Comparison of ENCODE assay signal across 13 cellular contexts in the genomic region with DNA sequence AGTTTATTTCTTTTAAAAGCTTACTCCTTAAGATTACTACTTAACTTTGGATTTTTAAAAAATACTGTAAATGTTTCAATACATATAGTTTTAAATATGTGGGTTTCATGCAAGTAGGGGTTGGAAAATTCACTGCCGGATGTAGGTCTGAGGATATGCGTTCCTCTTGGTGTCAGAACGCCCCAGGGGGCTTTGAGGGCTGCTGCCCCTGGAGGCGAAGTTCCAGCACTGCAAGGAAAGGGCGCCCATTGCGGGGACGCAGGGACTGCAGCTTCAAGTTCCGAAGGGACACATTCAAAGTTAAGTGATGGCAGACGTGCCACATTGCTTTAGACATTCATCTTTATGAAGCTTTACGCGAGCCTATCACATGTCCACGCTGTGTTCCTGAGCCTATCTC.
DNase-seq lines count a peak whose midpoint lies in the region; ATAC-seq, FAIRE-seq and TF ChIP-seq lines count a peak whose summit lies in the region.
"Had no signal": no experiment of that assay in that cellular context is flagged by ENCODE, and none has a peak within 500 bp of the region (broad histone marks: within the 10 kb centered on the region; RNA-seq: fewer than 3 reads in every experiment).

No MANE protein-coding gene starts in this region.

- POLR2A ChIA-PET in HCT116 (lab: Charles Lee): no interaction called here

- H3K4me3 ChIP-seq in HCT116 (replicated peaks in 1 of 2; ENCODE audit: low read depth in 1 of 2, low read length in 2 of 2): no peak overlapping the region
- H3K4me3 ChIP-seq in esophagus squamous epithelium: no peak overlapping the region

- peak overlapping the region; percentile 3; the same call in 1 of the 2 replicates for H3K4me2 ChIP-seq in HCT116 (ENCODE audit: low read length)

- H3K36me3 ChIP-seq in HCT116 (ENCODE audit: control insufficient read depth in 1 of 2, insufficient read depth in 2 of 2, low read length in 2 of 2) (no peaks in the 10 kb centered on the region), esophagus squamous epithelium (no peaks in the 10 kb centered on the region)

- peak; percentile 95 for ATAC-seq in HCT116
- peak; percentile 73 for ATAC-seq in SK-N-SH treated with all-trans-retinoic acid at 6 μM for 48 hours
- no peak for ATAC-seq in HG03521 (IDR thresholded peaks at IDR 0.05; ENCODE audit: unreplicated experiment)
- ATAC-seq in GM21515 (IDR thresholded peaks at IDR 0.05; ENCODE audit: unreplicated experiment): no peak

- H3K27me3 ChIP-seq in HCT116 (ENCODE audit: insufficient read depth, low read length) (peaks cover 16% of the 10 kb centered on the region; the same call in 1 of the 2 replicates), esophagus squamous epithelium (peaks cover 0 to 6% (median 0%) of the 10 kb centered on the region in 4 donors)

- no peak overlapping the region for H3K27ac ChIP-seq in HCT116 (ENCODE audit: low read depth, low read length)
- no peak overlapping the region for H3K27ac ChIP-seq in esophagus squamous epithelium

- no TSS peak for BruUV-seq in HCT116 (replicated peaks; lab: Mats Ljungman, UMichigan)

- peak overlapping the region; percentile 51 for H2AFZ ChIP-seq in HCT116 (ENCODE audit: low read depth, low read length, poor library complexity, severe bottlenecking)

- DNase-seq in D721Med (ENCODE audit: insufficient read length, low spot score) (no peak), HCT116 (ENCODE audit: low read depth, low spot score) (peak; percentile 43), left kidney (ENCODE audit: low read depth, low spot score) (peak; percentile 23), esophagus squamous epithelium (lab: John Stamatoyannopoulos, UW) (no peak), NCI-H2196 (lab: John Stamatoyannopoulos, UW; ENCODE audit: unreplicated experiment) (no peak)
- DNase-seq: activated gamma-delta T cell treated with Interleukin-2 at 50 U/mL for 16 hours, foreskin melanocyte, GOT3, midbrain, NCI-H1417 treated with DMSO at 0.1 percent for 48 hours had no signal

- no peak for TF ChIP-seq POLR2A in HCT116 (IDR thresholded peaks at IDR 0.05; ENCODE audit: borderline replicate concordance, extremely low read depth, insufficient read depth, insufficient read length)
- no peak for TF ChIP-seq POLR2A in esophagus squamous epithelium (IDR thresholded peaks at IDR 0.05)

- no peak for FAIRE-seq in D721Med (lab: Jason Lieb, UNC)

- TF ChIP-seq CTCF in D721Med (IDR thresholded peaks at IDR 0.05; ENCODE audit: insufficient read depth, missing control alignments): peak; percentile 15
- TF ChIP-seq CTCF in HCT116 (IDR thresholded peaks at IDR 0.05 in 2 of 3, conservative IDR thresholded peaks at IDR 0.05 in 1 of 3; ENCODE audit: borderline replicate concordance in 1 of 3, insufficient read depth in 1 of 3, low read depth in 2 of 3, low read length in 2 of 3): peak; percentile 42 to 86 (median 77); a peak in 5 of 6 replicates
- TF ChIP-seq CTCF in esophagus squamous epithelium (IDR thresholded peaks at IDR 0.05): no peak

- H3K4me1 ChIP-seq in HCT116 (ENCODE audit: control insufficient read depth in 1 of 2, insufficient read depth in 2 of 2, low read length in 2 of 2) (no peaks in the 10 kb centered on the region), esophagus squamous epithelium (no peaks in the 10 kb centered on the region)

- CTCF ChIA-PET in HCT116 (lab: Charles Lee): interaction anchor here (1.0 to 1.6 kb wide), 7 partner anchors 13 to 115 kb away, joined by 3 to 5 read pairs (median 4); no protein-coding TSS in a partner anchor

- RAD21 ChIA-PET in HCT116 (lab: Charles Lee; ENCODE audit: low non-redundant PET in 1 of 2, low total read pairs in 2 of 2, uncharacterized antibody in 2 of 2, unreplicated experiment in 2 of 2): interaction anchor here in 1 of 2 experiments (0.6 kb wide), 1 partner anchor 12 kb away, joined by 4 read pairs; no protein-coding TSS in a partner anchor

- H3K9ac ChIP-seq in HCT116 (ENCODE audit: low read length): no peak overlapping the region

- intact Hi-C loops in HCT116 (cut with micrococcal nuclease) (no loop called here), esophagus squamous epithelium (cut with DNase I) (no loop called here)

- H3K9me3 ChIP-seq in HCT116 (ENCODE audit: control insufficient read depth in 1 of 2, insufficient read depth in 1 of 2, low read depth in 1 of 2, low read length in 2 of 2): no peaks in the 10 kb centered on the region
- no peaks in the 10 kb centered on the region for H3K9me3 ChIP-seq in esophagus squamous epithelium

- TF ChIP-seq RAD21 in HCT116 (IDR thresholded peaks at IDR 0.05; ENCODE audit: low read depth): no peak

- no peaks in the 10 kb centered on the region for H3K79me2 ChIP-seq in HCT116 (ENCODE audit: insufficient read depth, low read length)

- WGBS in esophagus squamous epithelium, 2 donors: 43 to 48% methylated on average over 12 of the region's 12 CpGs

- H4K20me1 ChIP-seq in HCT116 (ENCODE audit: insufficient read depth): no peaks in the 10 kb centered on the region; the same call in 1 of the 2 replicates

- H3K9me2 ChIP-seq in HCT116 (ENCODE audit: insufficient read depth): no peaks in the 10 kb centered on the region

TF ChIP-seq in HCT116, 20 proteins besides CTCF, POLR2A, EP300 and RAD21 (continues in another document):
- TF ChIP-seq, protein P1, sequence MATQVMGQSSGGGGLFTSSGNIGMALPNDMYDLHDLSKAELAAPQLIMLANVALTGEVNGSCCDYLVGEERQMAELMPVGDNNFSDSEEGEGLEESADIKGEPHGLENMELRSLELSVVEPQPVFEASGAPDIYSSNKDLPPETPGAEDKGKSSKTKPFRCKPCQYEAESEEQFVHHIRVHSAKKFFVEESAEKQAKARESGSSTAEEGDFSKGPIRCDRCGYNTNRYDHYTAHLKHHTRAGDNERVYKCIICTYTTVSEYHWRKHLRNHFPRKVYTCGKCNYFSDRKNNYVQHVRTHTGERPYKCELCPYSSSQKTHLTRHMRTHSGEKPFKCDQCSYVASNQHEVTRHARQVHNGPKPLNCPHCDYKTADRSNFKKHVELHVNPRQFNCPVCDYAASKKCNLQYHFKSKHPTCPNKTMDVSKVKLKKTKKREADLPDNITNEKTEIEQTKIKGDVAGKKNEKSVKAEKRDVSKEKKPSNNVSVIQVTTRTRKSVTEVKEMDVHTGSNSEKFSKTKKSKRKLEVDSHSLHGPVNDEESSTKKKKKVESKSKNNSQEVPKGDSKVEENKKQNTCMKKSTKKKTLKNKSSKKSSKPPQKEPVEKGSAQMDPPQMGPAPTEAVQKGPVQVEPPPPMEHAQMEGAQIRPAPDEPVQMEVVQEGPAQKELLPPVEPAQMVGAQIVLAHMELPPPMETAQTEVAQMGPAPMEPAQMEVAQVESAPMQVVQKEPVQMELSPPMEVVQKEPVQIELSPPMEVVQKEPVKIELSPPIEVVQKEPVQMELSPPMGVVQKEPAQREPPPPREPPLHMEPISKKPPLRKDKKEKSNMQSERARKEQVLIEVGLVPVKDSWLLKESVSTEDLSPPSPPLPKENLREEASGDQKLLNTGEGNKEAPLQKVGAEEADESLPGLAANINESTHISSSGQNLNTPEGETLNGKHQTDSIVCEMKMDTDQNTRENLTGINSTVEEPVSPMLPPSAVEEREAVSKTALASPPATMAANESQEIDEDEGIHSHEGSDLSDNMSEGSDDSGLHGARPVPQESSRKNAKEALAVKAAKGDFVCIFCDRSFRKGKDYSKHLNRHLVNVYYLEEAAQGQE (IDR thresholded peaks at IDR 0.05; ENCODE audit: low read depth): no peak
- TF ChIP-seq EGR1 (IDR thresholded peaks at IDR 0.05; ENCODE audit: low read depth): no peak
- TF ChIP-seq, protein P2, sequence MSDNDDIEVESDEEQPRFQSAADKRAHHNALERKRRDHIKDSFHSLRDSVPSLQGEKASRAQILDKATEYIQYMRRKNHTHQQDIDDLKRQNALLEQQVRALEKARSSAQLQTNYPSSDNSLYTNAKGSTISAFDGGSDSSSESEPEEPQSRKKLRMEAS (IDR thresholded peaks at IDR 0.05): no peak
- TF ChIP-seq SP1 (IDR thresholded peaks at IDR 0.05; ENCODE audit: low read depth): no peak

TF ChIP-seq in SK-N-SH treated with all-trans-retinoic acid at 6 μM for 48 hours, 23 proteins besides CTCF, POLR2A, EP300 and RAD21:
- TF ChIP-seq ZC3H10 (CRISPR knock-in tag; IDR thresholded peaks at IDR 0.05): no peak
TF ChIP-seq in SK-N-SH treated with all-trans-retinoic acid at 6 μM for 48 hours: peak in this region for 0.

Comparison
In these comparisons a context has a peak if more than half of its experiments do, and no peak if none do; other contexts are left out.
1. DNase-seq: peak in HCT116 (single experiment) and left kidney (single experiment); none in D721Med (single experiment), esophagus squamous epithelium (single experiment) and NCI-H2196 (single experiment).
2. CTCF ChIP-seq: peak in D721Med (single experiment) and HCT116 (3 of 3); none in esophagus squamous epithelium (0 of 6).
3. ATAC-seq: peak in HCT116 (single experiment) and SK-N-SH treated with all-trans-retinoic acid at 6 μM for 48 hours (single experiment); none in HG03521 (single experiment) and GM21515 (single experiment).